ENCODE assay signal across 9 cellular contexts in the genomic region with DNA sequence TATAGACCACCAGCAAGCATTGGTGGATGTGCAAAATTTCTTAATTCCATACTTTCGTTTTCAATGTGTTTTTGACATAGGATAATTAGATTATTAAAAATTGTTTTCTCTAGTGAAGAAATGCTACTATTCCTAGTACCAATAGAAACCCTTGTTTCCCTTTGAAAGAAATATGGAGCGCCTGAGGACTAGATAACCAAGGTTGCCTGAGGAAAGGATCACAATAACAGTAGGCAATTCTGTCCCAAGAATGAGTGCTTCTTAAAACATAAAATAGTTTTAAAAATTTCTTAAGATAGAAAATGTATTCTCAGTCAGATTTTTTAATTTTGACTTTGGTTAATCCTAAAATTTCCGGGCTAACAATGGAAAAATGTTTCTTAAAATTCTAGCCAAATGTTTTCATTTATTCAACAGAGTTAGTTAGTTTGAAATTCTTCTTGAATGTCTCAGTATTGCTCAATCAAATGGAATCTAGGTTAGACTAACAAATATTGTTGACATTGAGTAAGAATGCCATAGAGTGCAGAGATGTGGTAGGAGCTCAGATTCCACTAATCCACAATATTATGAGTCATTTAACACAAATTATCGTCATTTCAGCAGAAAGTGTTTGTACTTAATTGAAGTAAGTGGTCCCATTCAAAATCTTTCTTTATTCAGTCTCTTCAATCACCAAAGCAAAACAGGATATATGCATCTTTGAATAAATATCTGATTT.
DNase-seq lines count a peak whose midpoint lies in the region; ATAC-seq and TF ChIP-seq lines count a peak whose summit lies in the region.
"Had no signal": no experiment of that assay in that cellular context is flagged by ENCODE, and none has a peak within 500 bp of the region (broad histone marks: within the 10 kb centered on the region; RNA-seq: fewer than 3 reads in every experiment).

No MANE protein-coding gene starts in this region.

- no peak for TF ChIP-seq CTCF in epithelial cell of proximal tubule (conservative IDR thresholded peaks at IDR 0.05; ENCODE audit: low read depth, low read length)

- DNase-seq in COLO829 (ENCODE audit: low spot score) (peak; percentile 67), NCI-H226 (peak; percentile 86), epithelial cell of proximal tubule (ENCODE audit: low read depth) (peak; percentile 95), non-pigmented ciliary epithelial cell (ENCODE audit: low read depth) (peak; percentile 92)
- DNase-seq in activated CD4-positive, alpha-beta T cell treated with anti-CD3 and anti-CD28 coated beads for 4 hours: no peak
- no peak for DNase-seq in activated CD4-positive, alpha-beta T cell treated with anti-CD3 and anti-CD28 coated beads, Interleukin-2, amount 50 U/mL, for 4 hours
- DNase-seq: activated gamma-delta T cell had no signal

- ATAC-seq in HG03342 (IDR thresholded peaks at IDR 0.05; ENCODE audit: unreplicated experiment) (no peak), GM21515 (IDR thresholded peaks at IDR 0.05; ENCODE audit: unreplicated experiment) (no peak)

- H3K4me3 ChIP-seq in epithelial cell of proximal tubule (ENCODE audit: low read depth, low read length): no peak overlapping the region

Comparison
In these comparisons a context has a peak if more than half of its experiments do, and no peak if none do; other contexts are left out.
1. DNase-seq: peak in COLO829 (single experiment), NCI-H226 (single experiment), epithelial cell of proximal tubule (single experiment) and non-pigmented ciliary epithelial cell (single experiment); none in activated CD4-positive, alpha-beta T cell treated with anti-CD3 and anti-CD28 coated beads for 4 hours (0 of 2) and activated CD4-positive, alpha-beta T cell treated with anti-CD3 and anti-CD28 coated beads, Interleukin-2, amount 50 U/mL, for 4 hours (0 of 2).